In genomic region chr4:165506780-165507305, GRCh38 we compare ENCODE assay signal across 22 cellular contexts.
DNase-seq lines count a peak whose midpoint lies in the region; ATAC-seq and TF ChIP-seq lines count a peak whose summit lies in the region.
"Had no signal": no experiment of that assay in that cellular context is flagged by ENCODE, and none has a peak within 500 bp of the region (broad histone marks: within the 10 kb centered on the region; RNA-seq: fewer than 3 reads in every experiment).

No MANE protein-coding gene starts in this region.

- no peaks in the 10 kb centered on the region for H3K27me3 ChIP-seq in adipocyte (replicated peaks; ENCODE audit: control insufficient read depth, insufficient read depth, low read length)
- H3K27me3 ChIP-seq: gastrocnemius medialis, vagina had no signal

- H3K4me1 ChIP-seq in adipocyte (ENCODE audit: control insufficient read depth, insufficient read depth, low read length) = peaks cover 57% of the 10 kb centered on the region
- H3K4me1 ChIP-seq: gastrocnemius medialis had no signal

- no peak for ATAC-seq in GM21381 (IDR thresholded peaks at IDR 0.05; ENCODE audit: unreplicated experiment)
- ATAC-seq: activated CD8-positive, alpha-beta T cell treated with anti-CD3 and anti-CD28 coated beads for 36 hours; gastrocnemius medialis had no signal

- peak overlapping the region; percentile 55 for H3K9ac ChIP-seq in adipocyte (ENCODE audit: low read length)

- H3K4me3 ChIP-seq in adipocyte (ENCODE audit: low read length) (no peak overlapping the region), fibroblast of the aortic adventitia (ENCODE audit: low read depth, low read length) (no peak overlapping the region), retinal pigment epithelial cell (ENCODE audit: low read length) (no peak overlapping the region)
- H3K4me3 ChIP-seq: gastrocnemius medialis, vagina had no signal

- no peaks in the 10 kb centered on the region for H3K9me3 ChIP-seq in adipocyte (ENCODE audit: control insufficient read depth, low read length)
- H3K9me3 ChIP-seq: gastrocnemius medialis, vagina had no signal

- peak; percentile 64 for DNase-seq in H4 (ENCODE audit: low spot score)
- peak; percentile 55 for DNase-seq in adipocyte (ENCODE audit: low read depth)
- DNase-seq in fibroblast of the aortic adventitia (ENCODE audit: low read depth) = peak; percentile 60
- peak; percentile 52 for DNase-seq in retinal pigment epithelial cell (ENCODE audit: low read depth)
- DNase-seq in NCI-H774 (lab: John Stamatoyannopoulos, UW) = no peak
- no peak for DNase-seq in NCI-H1694 treated with DMSO at 0.1 percent for 48 hours (lab: John Stamatoyannopoulos, UW)
- no peak for DNase-seq in NCI-H146 treated with DMSO at 0.1 percent for 48 hours (lab: John Stamatoyannopoulos, UW; ENCODE audit: unreplicated experiment)
- DNase-seq: activated CD4-positive, CD25-positive, alpha-beta regulatory T cell treated with anti-CD3 and anti-CD28 coated beads, Interleukin-2, amount 50 U/mL, for 72 hours; activated CD8-positive, alpha-beta T cell treated with anti-CD3 and anti-CD28 coated beads for 36 hours; activated gamma-delta T cell; activated T-cell treated with anti-CD3 and anti-CD28 coated beads for 4 hours; Calu3; gastrocnemius medialis; NCI-H1436 treated with DMSO at 0.1 percent for 48 hours; NCI-H2171 treated with DMSO at 0.1 percent for 48 hours; NCI-H526; nucleus accumbens; SHP77; stimulated activated CD8-positive, alpha-beta memory T cell treated with anti-CD3 and anti-CD28 coated beads, Interleukin-4, amount 100 ng/mL, for 48 hours; substantia nigra had no signal

- TF ChIP-seq CTCF in fibroblast of the aortic adventitia (IDR thresholded peaks at IDR 0.05; ENCODE audit: insufficient read depth, low read length) = no peak
- no peak for TF ChIP-seq CTCF in retinal pigment epithelial cell (conservative IDR thresholded peaks at IDR 0.05; ENCODE audit: low read depth, low read length)

- H3K36me3 ChIP-seq in adipocyte (ENCODE audit: control insufficient read depth, insufficient read depth, low read length, severe bottlenecking) = no peaks in the 10 kb centered on the region
- H3K36me3 ChIP-seq: gastrocnemius medialis, vagina had no signal

Comparison
In these comparisons a context has a peak if more than half of its experiments do, and no peak if none do; other contexts are left out.
1. DNase-seq: peak in H4 (single experiment), adipocyte (single experiment), fibroblast of the aortic adventitia (single experiment) and retinal pigment epithelial cell (single experiment); none in NCI-H774 (single experiment), NCI-H1694 treated with DMSO at 0.1 percent for 48 hours (single experiment) and NCI-H146 treated with DMSO at 0.1 percent for 48 hours (single experiment).